Comparison of ENCODE assay signal across 23 cellular contexts in genomic region chr6:340181-340955, GRCh38. TPM values are rescaled to one million over a fixed set of nuclear protein-coding genes. Genes with fewer than 3 reads are reported as not detected.
DNase-seq lines count a peak whose midpoint lies in the region; ATAC-seq, FAIRE-seq and TF ChIP-seq lines count a peak whose summit lies in the region.
"Had no signal": no experiment of that assay in that cellular context is flagged by ENCODE, and none has a peak within 500 bp of the region (broad histone marks: within the 10 kb centered on the region; RNA-seq: fewer than 3 reads in every experiment).

No MANE protein-coding gene starts in this region.

- peak overlapping the region; percentile 7 for H3K27ac Mint-ChIP-seq in activated T-cell treated with anti-CD3 and anti-CD28 coated beads, Interleukin-2, amount 50 U/mL, for 24 hours
- H3K27ac Mint-ChIP-seq: nephron progenitor cell, progenitor cell of endocrine pancreas had no signal

- H3K36me3 Mint-ChIP-seq in activated T-cell treated with anti-CD3 and anti-CD28 coated beads, Interleukin-2, amount 50 U/mL, for 24 hours (ENCODE audit: low read depth): peaks cover 22% of the 10 kb centered on the region
- H3K36me3 Mint-ChIP-seq in activated T-cell treated with anti-CD3 and anti-CD28 coated beads, Interleukin-2, amount 50 U/mL, for 4 hours (ENCODE audit: insufficient read depth): peaks cover 7% of the 10 kb centered on the region

- CTCF ChIA-PET in GM12878 (lab: Yijun Ruan, JAX): interaction anchor here (0.6 to 5.2 kb wide), 28 partner anchors 9 to 1097 kb away, joined by 3 to 64 read pairs (median 5); partner anchors contain the start of genes DUSP22 and IRF4

- in situ Hi-C loops in GM12878 (cut with MboI): no loop called here
- in situ Hi-C loops in gastrocnemius medialis (cut with MboI; ENCODE audit: low sequenced_read_pairs in 4 of 4): no loop called here

- H3K4me3 Mint-ChIP-seq in activated T-cell treated with anti-CD3 and anti-CD28 coated beads, Interleukin-2, amount 50 U/mL, for 24 hours: peak overlapping the region; percentile 28
- no peak overlapping the region for H3K4me3 Mint-ChIP-seq in activated T-cell treated with anti-CD3 and anti-CD28 coated beads, Interleukin-2, amount 50 U/mL, for 4 hours
- H3K4me3 Mint-ChIP-seq: nephron progenitor cell had no signal

- WGBS in GM12878 (ENCODE audit: insufficient coverage, insufficient replicate concordance, low lambda C conversion rate, missing lambda C conversion rate): 73% methylated on average over 6 of the region's 6 CpGs
- 61 to 64% (median 63%) methylated on average over 6 of the region's 6 CpGs for WGBS in spleen, 5 donors

- H3K36me3 ChIP-seq in KMS-11 (ENCODE audit: insufficient read depth): no peaks in the 10 kb centered on the region
- peaks cover 15 to 19% of the 10 kb centered on the region in 2 experiments; a peak in 3 of 4 replicates for H3K36me3 ChIP-seq in GM12878 (ENCODE audit: control insufficient read depth in 2 of 2, insufficient read depth in 2 of 2, low read length in 1 of 2)
- no peaks in the 10 kb centered on the region for H3K36me3 ChIP-seq in spleen
- no peaks in the 10 kb centered on the region for H3K36me3 ChIP-seq in gastrocnemius medialis
- H3K36me3 ChIP-seq: brain microvascular endothelial cell, suprapubic skin had no signal

- no peak for TF ChIP-seq EP300 in GM12878 (IDR thresholded peaks at IDR 0.05; ENCODE audit: borderline replicate concordance in 1 of 2, control insufficient read depth in 1 of 2, low read depth in 2 of 2, low read length in 2 of 2)

- H3K4me1 ChIP-seq in KMS-11 (ENCODE audit: low read depth, poor library complexity, severe bottlenecking): peaks cover 49% of the 10 kb centered on the region
- H3K4me1 ChIP-seq in GM12878 (ENCODE audit: control insufficient read depth, insufficient read depth, low read length): peaks cover 89% of the 10 kb centered on the region
- H3K4me1 ChIP-seq in spleen: peaks cover 47 to 83% (median 76%) of the 10 kb centered on the region in 6 donors
- peaks cover 17 to 22% of the 10 kb centered on the region in 2 donors for H3K4me1 ChIP-seq in gastrocnemius medialis
- H3K4me1 ChIP-seq: suprapubic skin had no signal

- RAD21 ChIA-PET in GM12878 (lab: Charles Lee; ENCODE audit: unreplicated experiment): interaction anchor here (0.6 to 8.7 kb wide), 26 partner anchors 10 to 150 kb away, joined by 3 to 256 read pairs (median 6); partner anchors contain the start of genes DUSP22 and IRF4

- H3K4me3 ChIP-seq in KMS-11 (IDR thresholded peaks at IDR 0.05; ENCODE audit: insufficient read depth, low read depth, low read length) (no peak overlapping the region), GM12878 (peak overlapping the region; percentile 41), spleen (peak overlapping the region in 1 of 8 donors; percentile 29), gastrocnemius medialis (no peak overlapping the region)
- H3K4me3 ChIP-seq: hepatocyte, skin epidermis, suprapubic skin had no signal

- no peak for TF ChIP-seq CTCF in KMS-11 (conservative IDR thresholded peaks at IDR 0.05; ENCODE audit: low read depth, low read length)
- no peak for TF ChIP-seq CTCF in GM12878 (IDR thresholded peaks at IDR 0.05 in 2 of 3, conservative IDR thresholded peaks at IDR 0.05 in 1 of 3; ENCODE audit: control insufficient read depth in 2 of 3, extremely low read depth in 1 of 3, insufficient read depth in 1 of 3, low read depth in 3 of 3, low read length in 3 of 3)
- no peak for TF ChIP-seq CTCF in spleen (IDR thresholded peaks at IDR 0.05 in 8 of 11, conservative IDR thresholded peaks at IDR 0.05 in 3 of 11)
- no peak for TF ChIP-seq CTCF in gastrocnemius medialis (IDR thresholded peaks at IDR 0.05 in 4 of 5, conservative IDR thresholded peaks at IDR 0.05 in 1 of 5)

- TF ChIP-seq POLR2A in GM12878 (IDR thresholded peaks at IDR 0.05; ENCODE audit: low read depth, low read length) (no peak), spleen (IDR thresholded peaks at IDR 0.05) (no peak), gastrocnemius medialis (IDR thresholded peaks at IDR 0.05) (no peak)

- no peaks in the 10 kb centered on the region for H3K9me3 Mint-ChIP-seq in activated T-cell treated with anti-CD3 and anti-CD28 coated beads, Interleukin-2, amount 50 U/mL, for 24 hours
- H3K9me3 Mint-ChIP-seq in activated T-cell treated with anti-CD3 and anti-CD28 coated beads, Interleukin-2, amount 50 U/mL, for 4 hours: no peaks in the 10 kb centered on the region

- intact Hi-C loops in GM12878 (cut with micrococcal nuclease; ENCODE audit: unreplicated experiment): no loop called here
- intact Hi-C loops in spleen (cut with DNase I; ENCODE audit: low total_unique reads): no loop called here
- intact Hi-C loops in gastrocnemius medialis (cut with DNase I; ENCODE audit: low total_unique reads): no loop called here

- TSS peak; percentile 87 for BruUV-seq in GM12878 (replicated peaks; lab: Mats Ljungman, UMichigan)

- no peak for ATAC-seq in activated T-cell treated with anti-CD3 and anti-CD28 coated beads, Interleukin-2, amount 50 U/mL, for 4 hours
- 0 out of 3 replicates have a peak, but pooled peaks have one; percentile 0 for ATAC-seq in GM12878
- ATAC-seq in gastrocnemius medialis: no peak

- H3K27ac ChIP-seq in KMS-11 (no peak overlapping the region), GM12878 (ENCODE audit: control insufficient read depth, insufficient read depth) (peak overlapping the region; percentile 86), spleen (peak overlapping the region in 5 of 8 donors; percentile 20 to 84 (median 73)), gastrocnemius medialis (no peak overlapping the region)
- H3K27ac ChIP-seq: brain microvascular endothelial cell, hepatocyte, suprapubic skin had no signal

- H3K79me2 ChIP-seq in KMS-11 (ENCODE audit: insufficient read depth, low read depth) (peaks cover 6% of the 10 kb centered on the region; the same call in 1 of the 2 replicates), GM12878 (ENCODE audit: control insufficient read depth, insufficient read depth, low read length) (peaks cover 89% of the 10 kb centered on the region)
- H3K79me2 ChIP-seq: hepatocyte had no signal

- H4K20me1 ChIP-seq in KMS-11 (ENCODE audit: insufficient read depth): no peaks in the 10 kb centered on the region
- no peaks in the 10 kb centered on the region; the same call in 1 of the 2 replicates for H4K20me1 ChIP-seq in GM12878 (ENCODE audit: control insufficient read depth, insufficient read depth)

- no peaks in the 10 kb centered on the region for H3K27me3 Mint-ChIP-seq in activated T-cell treated with anti-CD3 and anti-CD28 coated beads, Interleukin-2, amount 50 U/mL, for 24 hours
- no peaks in the 10 kb centered on the region for H3K27me3 Mint-ChIP-seq in activated T-cell treated with anti-CD3 and anti-CD28 coated beads, Interleukin-2, amount 50 U/mL, for 4 hours (ENCODE audit: low read depth)
- H3K27me3 Mint-ChIP-seq: progenitor cell of endocrine pancreas had no signal

- no peak for DNase-seq in activated T-cell treated with anti-CD3 and anti-CD28 coated beads, Interleukin-2, amount 50 U/mL, for 24 hours
- no peak for DNase-seq in activated T-cell treated with anti-CD3 and anti-CD28 coated beads, Interleukin-2, amount 50 U/mL, for 4 hours
- no peak for DNase-seq in GM12878 (ENCODE audit: low read depth, low spot score)
- peak; percentile 81 for DNase-seq in spleen
- DNase-seq in HUDEP-2 (lab: John Stamatoyannopoulos, UW; ENCODE audit: unreplicated experiment in 76 of 76): no peak
- no peak for DNase-seq in gastrocnemius medialis
- DNase-seq in stimulated activated naive CD4-positive, alpha-beta T cell treated with Interleukin-2 at 50 U/mL for 16 hours (lab: John Stamatoyannopoulos, UW): no peak
- DNase-seq: activated CD4-positive, alpha-beta T cell treated with anti-CD3 and anti-CD28 coated beads for 48 hours; brain microvascular endothelial cell; cortex of kidney; DMS79; islet precursor cell; mesenchymal stem cell; NCI-H187 treated with DMSO at 0.1 percent for 48 hours; nephron progenitor cell; RPMI8226; stimulated activated CD4-positive, alpha-beta T cell treated with anti-CD3 and anti-CD28 coated beads, Interleukin-2, amount 100 ng/mL, for 48 hours had no signal

- peak overlapping the region; percentile 9; the same call in 1 of the 2 replicates for H3K4me2 ChIP-seq in KMS-11
- peak overlapping the region; percentile 83 for H3K4me2 ChIP-seq in GM12878 (ENCODE audit: control insufficient read depth, insufficient read depth)
- H3K4me2 ChIP-seq: hepatocyte had no signal

- H3K4me1 Mint-ChIP-seq in activated T-cell treated with anti-CD3 and anti-CD28 coated beads, Interleukin-2, amount 50 U/mL, for 24 hours (ENCODE audit: low read depth): peaks cover 65% of the 10 kb centered on the region
- H3K4me1 Mint-ChIP-seq in activated T-cell treated with anti-CD3 and anti-CD28 coated beads, Interleukin-2, amount 50 U/mL, for 4 hours (ENCODE audit: low read depth): peaks cover 52% of the 10 kb centered on the region

- H2AFZ ChIP-seq in KMS-11 (ENCODE audit: low read depth) (no peak overlapping the region), GM12878 (ENCODE audit: control insufficient read depth, low read depth, low read length) (no peak overlapping the region)
- H2AFZ ChIP-seq: hepatocyte had no signal

- no peak for FAIRE-seq in GM12878 (lab: Jason Lieb, UNC)
- FAIRE-seq: TTC549 had no signal

- no peak for TF ChIP-seq RAD21 in GM12878 (IDR thresholded peaks at IDR 0.05; ENCODE audit: insufficient read depth, low read depth, low read length)

- SMC1A ChIA-PET in GM12878 (lab: Charles Lee; ENCODE audit: uncharacterized antibody, unreplicated experiment): interaction anchor here (0.7 to 17.1 kb wide), 19 partner anchors 10 to 151 kb away, joined by 3 to 707 read pairs (median 26); partner anchors contain the start of genes DUSP22 and IRF4

- H3K9ac ChIP-seq in KMS-11 (no peak overlapping the region), GM12878 (ENCODE audit: control insufficient read depth, insufficient read depth, low read length) (peak overlapping the region; percentile 57)

- POLR2A ChIA-PET in GM12878 (lab: Charles Lee): interaction anchor here (0.6 to 7.4 kb wide), 18 partner anchors 10 to 113 kb away, joined by 3 to 150 read pairs (median 6); partner anchors contain the start of genes DUSP22 and IRF4

- H3K27me3 ChIP-seq in KMS-11 (ENCODE audit: insufficient read depth, low read depth) (no peaks in the 10 kb centered on the region), GM12878 (replicated peaks in 1 of 2; ENCODE audit: control insufficient read depth in 2 of 2, insufficient read depth in 2 of 2, low read length in 1 of 2) (no peaks in the 10 kb centered on the region), spleen (replicated peaks in 1 of 7) (no peaks in the 10 kb centered on the region), gastrocnemius medialis (no peaks in the 10 kb centered on the region)
- H3K27me3 ChIP-seq: brain microvascular endothelial cell, hepatocyte, suprapubic skin had no signal

- H3K9me3 ChIP-seq in GM12878 (replicated peaks; ENCODE audit: control insufficient read depth, insufficient read depth, low read length): no peaks in the 10 kb centered on the region
- no peaks in the 10 kb centered on the region for H3K9me3 ChIP-seq in spleen
- no peaks in the 10 kb centered on the region for H3K9me3 ChIP-seq in gastrocnemius medialis
- H3K9me3 ChIP-seq: suprapubic skin had no signal

RNA-seq across cellular contexts. Expression of gene DUSP22, which starts 48.1 kb away (rescaled TPM):
- 10 to 100 TPM; 27.5 to 32.5 (median 30.9) TPM for total RNA-seq in activated T-cell treated with anti-CD3 and anti-CD28 coated beads, Interleukin-2, amount 50 U/mL, for 4 hours
- total RNA-seq in GM12878 (2013; cell fraction: nucleolus; rRNA removed): 632 and 708 TPM in 2 replicates
- total RNA-seq in GM12878 (2014; rRNA removed): 113 and 123 TPM in 2 replicates
- total RNA-seq in GM12878 (2014; rRNA removed; fragmentation: Illumina TruSeq; extraction: Trizol): 80.6 and 83.3 TPM in 2 replicates
- 125 and 130 TPM in 2 replicates for total RNA-seq in GM12878 (2021)
- 128 TPM for polyA plus RNA-seq in GM12878 (2011; ENCODE audit: low read depth)
- 78.9 and 80.1 TPM in 2 replicates for polyA plus RNA-seq in GM12878 (2011; rRNA removed)
- 109 and 115 TPM in 2 replicates for polyA plus RNA-seq in GM12878 (2011; cell fraction: cytosol; rRNA removed)
- polyA plus RNA-seq in GM12878 (2011; cell fraction: nucleus; rRNA removed): 359 and 389 TPM in 2 replicates
- polyA plus RNA-seq in GM12878 (2012): 121 and 164 TPM in 2 replicates
- 87.9 and 101 TPM in 2 replicates for polyA plus RNA-seq in GM12878 (2014; fragmentation: Illumina TruSeq; extraction: Trizol)
- polyA plus RNA-seq in GM12878 (2014; fragmentation: Nextera tagmentation; extraction: Ambion mirVana): 10 to 100 TPM; 93.4 to 99.7 TPM
- polyA plus RNA-seq in GM12878 (2014; rRNA removed): 138 and 147 TPM in 2 replicates
- 100 to 1,000 TPM; 150 to 156 TPM for polyA plus RNA-seq in GM12878 (2016; fragmentation: Nextera tagmentation; extraction: Ambion mirVana)
- polyA minus RNA-seq in GM12878 (2011; rRNA and poly(A)+ RNA removed): 84.5 and 84.7 TPM in 2 replicates
- polyA minus RNA-seq in GM12878 (2011; cell fraction: cytosol; rRNA and poly(A)+ RNA removed): 15.5 and 16.8 TPM in 2 replicates
- 118 and 156 TPM in 2 replicates for polyA minus RNA-seq in GM12878 (2011; cell fraction: nucleus; rRNA and poly(A)+ RNA removed)
- total RNA-seq in spleen: 100 to 1,000 TPM in 1 of 7 donors, 10 to 100 TPM in 6; 60.5 to 120 (median 75.5) TPM
- 10 to 100 TPM; 41.2 to 65.7 (median 46.8) TPM for polyA plus RNA-seq in spleen
- total RNA-seq in gastrocnemius medialis: 10 to 100 TPM; 53.4 to 70.7 (median 61.3) TPM

RNA-seq across cellular contexts. Expression of gene IRF4, which starts 51.2 kb away (rescaled TPM):
- 100 to 1,000 TPM; 720 to 924 (median 743) TPM for total RNA-seq in activated T-cell treated with anti-CD3 and anti-CD28 coated beads, Interleukin-2, amount 50 U/mL, for 4 hours
- 825 and 857 TPM in 2 replicates for total RNA-seq in GM12878 (2013; cell fraction: nucleolus; rRNA removed)
- total RNA-seq in GM12878 (2014; rRNA removed) (287 and 295 TPM in 2 replicates), GM12878 (2014; rRNA removed; fragmentation: Illumina TruSeq; extraction: Trizol) (217 and 228 TPM in 2 replicates), GM12878 (2021) (495 and 498 TPM in 2 replicates), spleen (10 to 100 TPM; 39.2 to 91.3 (median 52.0) TPM), gastrocnemius medialis (under 1 TPM in 3 of 4 donors, not detected in 1; 0.26 to 0.56 (median 0.31) TPM)
- 299 TPM for polyA plus RNA-seq in GM12878 (2011; ENCODE audit: low read depth)
- polyA plus RNA-seq in GM12878 (2011; rRNA removed) (252 and 320 TPM in 2 replicates), GM12878 (2014; fragmentation: Illumina TruSeq; extraction: Trizol) (223 and 228 TPM in 2 replicates), GM12878 (2014; fragmentation: Nextera tagmentation; extraction: Ambion mirVana) (10 to 100 TPM; 50.0 to 98.9 TPM), GM12878 (2014; rRNA removed) (187 and 205 TPM in 2 replicates), GM12878 (2016; fragmentation: Nextera tagmentation; extraction: Ambion mirVana) (100 to 1,000 TPM; 295 to 297 TPM), spleen (10 to 100 TPM in 2 of 3 donors, 1 to 10 TPM in 1; 8.7 to 11.9 (median 11.2) TPM)
- polyA plus RNA-seq in GM12878 (2011; cell fraction: cytosol; rRNA removed): 352 and 442 TPM in 2 replicates
- polyA plus RNA-seq in GM12878 (2011; cell fraction: nucleus; rRNA removed): 848 and 1,001 TPM in 2 replicates
- 262 and 367 TPM in 2 replicates for polyA plus RNA-seq in GM12878 (2012)
- 364 and 403 TPM in 2 replicates for polyA minus RNA-seq in GM12878 (2011; rRNA and poly(A)+ RNA removed)
- polyA minus RNA-seq in GM12878 (2011; cell fraction: cytosol; rRNA and poly(A)+ RNA removed): 196 and 207 TPM in 2 replicates
- polyA minus RNA-seq in GM12878 (2011; cell fraction: nucleus; rRNA and poly(A)+ RNA removed): 241 and 321 TPM in 2 replicates
- total RNA-seq: progenitor cell of endocrine pancreas had no signal

Comparison
In these comparisons a context has a peak if more than half of its experiments do, and no peak if none do; other contexts are left out.
1. H3K27ac ChIP-seq: peak in GM12878 (single experiment) and spleen (5 of 8); none in KMS-11 (single experiment) and gastrocnemius medialis (0 of 4).
2. RNA of gene IRF4, which starts 51.2 kb away (total RNA-seq): 720 to 924 TPM in activated T-cell treated with anti-CD3 and anti-CD28 coated beads, Interleukin-2, amount 50 U/mL, for 4 hours, 217 to 857 TPM in GM12878 and 39.2 to 91.3 TPM in spleen; 0.26 to 0.56 TPM in gastrocnemius medialis; every median in the first group is over 10 times any median in the second.